ENCODE assay signal across 1 cellular context in the genomic region with DNA sequence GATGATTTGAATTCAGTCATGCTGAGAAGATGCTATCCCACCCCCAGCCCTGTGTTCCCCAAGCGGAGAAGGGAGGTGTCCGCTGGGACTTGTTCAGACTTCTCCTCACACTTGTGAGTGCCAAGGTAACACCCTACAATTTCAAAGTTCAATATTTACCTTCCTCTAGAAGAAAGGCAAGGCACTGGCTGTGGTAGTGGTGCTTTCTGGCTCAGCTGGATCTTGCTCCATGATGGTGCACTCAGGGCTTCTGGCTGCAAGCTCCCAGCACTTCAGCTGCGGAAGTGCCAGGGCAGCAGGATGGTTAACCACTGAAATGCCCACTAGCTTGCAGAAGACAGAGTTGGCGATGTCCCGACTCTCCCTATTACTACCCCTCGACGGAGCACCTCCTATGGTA.
TF ChIP-seq lines count a peak whose summit lies in the region.

No MANE protein-coding gene starts in this region.

TF ChIP-seq in IMR-90, 13 proteins besides CTCF, POLR2A, EP300 and RAD21 (continued from another document):
- TF ChIP-seq, protein P1, sequence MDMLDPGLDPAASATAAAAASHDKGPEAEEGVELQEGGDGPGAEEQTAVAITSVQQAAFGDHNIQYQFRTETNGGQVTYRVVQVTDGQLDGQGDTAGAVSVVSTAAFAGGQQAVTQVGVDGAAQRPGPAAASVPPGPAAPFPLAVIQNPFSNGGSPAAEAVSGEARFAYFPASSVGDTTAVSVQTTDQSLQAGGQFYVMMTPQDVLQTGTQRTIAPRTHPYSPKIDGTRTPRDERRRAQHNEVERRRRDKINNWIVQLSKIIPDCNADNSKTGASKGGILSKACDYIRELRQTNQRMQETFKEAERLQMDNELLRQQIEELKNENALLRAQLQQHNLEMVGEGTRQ (IDR thresholded peaks at IDR 0.05; ENCODE audit: low read depth, low read length), result no peak
- TF ChIP-seq NFE2L2 (IDR thresholded peaks at IDR 0.05; ENCODE audit: low read depth, low read length), result no peak
- no peak for TF ChIP-seq MXI1 (IDR thresholded peaks at IDR 0.05; ENCODE audit: borderline replicate concordance, low read depth, low read length)
